8 cellular contexts compared by ENCODE assay signal in the genomic region with DNA sequence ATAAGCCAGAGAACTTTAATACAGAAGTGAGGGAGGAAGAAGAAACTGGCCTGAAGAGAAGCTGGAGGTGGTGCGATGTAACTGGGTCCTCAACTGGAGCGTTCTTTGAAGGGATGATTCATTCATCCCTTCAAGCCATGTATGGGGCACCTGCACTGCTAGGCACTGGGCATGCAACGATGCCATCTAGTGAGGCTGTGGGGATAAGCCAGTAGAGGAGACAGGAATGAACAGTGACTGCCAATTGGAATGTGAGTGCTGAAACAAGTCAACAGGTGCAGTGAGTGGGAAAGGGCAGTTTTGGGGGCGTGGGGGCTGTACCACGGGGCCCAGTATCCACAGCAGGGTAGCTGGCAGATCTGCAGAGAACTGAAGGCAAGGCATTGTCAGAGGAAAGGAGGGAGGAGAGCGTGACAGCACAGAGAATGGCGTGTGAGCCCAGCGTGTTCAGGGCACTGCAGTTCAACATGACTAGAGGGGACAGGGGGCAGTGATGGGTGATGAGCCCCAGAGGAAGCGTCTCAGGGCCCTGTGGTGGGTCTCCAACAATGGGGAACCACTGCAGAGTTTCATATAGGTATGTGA. TPM values are rescaled to one million over a fixed set of nuclear protein-coding genes. Genes with fewer than 3 reads are reported as not detected.
A peak's percentile ranks its signal among the peaks of the same experiment; 100 is the strongest.
DNase-seq lines count a peak whose midpoint lies in the region; ATAC-seq, FAIRE-seq and TF ChIP-seq lines count a peak whose summit lies in the region.

No MANE protein-coding gene starts in this region.

- intact Hi-C loops in Right ventricle myocardium inferior (cut with DNase I), result no loop called here

- FAIRE-seq in urothelium cell line (lab: Jason Lieb, UNC), result peak; percentile 93

- ATAC-seq in GM18858 (IDR thresholded peaks at IDR 0.05; ENCODE audit: unreplicated experiment) (no peak), HG03442 (IDR thresholded peaks at IDR 0.05; ENCODE audit: unreplicated experiment) (no peak), Right ventricle myocardium inferior (no peak)

- TF ChIP-seq CTCF in foreskin fibroblast (IDR thresholded peaks at IDR 0.05; ENCODE audit: low read depth, low read length), result peak; percentile 26

- peak; percentile 45 for DNase-seq in COLO668 (lab: John Stamatoyannopoulos, UW; ENCODE audit: unreplicated experiment)
- peak; percentile 56 for DNase-seq in HCEC 1CT
- DNase-seq in RPMI7951 (ENCODE audit: low read depth), result peak; percentile 83
- DNase-seq in foreskin fibroblast, result peak; percentile 37 to 72
- DNase-seq in urothelium cell line (ENCODE audit: low spot score), result peak; percentile 86
- no peak for DNase-seq in Right ventricle myocardium inferior (ENCODE audit: missing footprints)

- no peak overlapping the region for H3K4me3 ChIP-seq in foreskin fibroblast (ENCODE audit: low read depth in 1 of 2, low read length in 2 of 2)

RNA-seq across cellular contexts. Expression of a gene that starts 3.8 kb away (rescaled TPM):
- total RNA-seq in RPMI7951 (2014; rRNA removed; shearing (Covaris generic)), result 134 and 151 TPM in 2 replicates
- total RNA-seq in Right ventricle myocardium inferior, result 1.5 TPM

RNA-seq across cellular contexts. Expression of a gene that starts 42.2 kb away (rescaled TPM):
- total RNA-seq in RPMI7951 (2014; rRNA removed; shearing (Covaris generic)), result 269 and 279 TPM in 2 replicates
- 1,256 TPM for total RNA-seq in Right ventricle myocardium inferior

Comparison
In these comparisons a context has a peak if more than half of its experiments do, and no peak if none do; other contexts are left out.
1. RNA of a gene that starts 3.8 kb away (total RNA-seq): 134 to 151 TPM in RPMI7951; 1.5 TPM in Right ventricle myocardium inferior (single experiment); every median in the first group is over 10 times any median in the second.